In the genomic region with DNA sequence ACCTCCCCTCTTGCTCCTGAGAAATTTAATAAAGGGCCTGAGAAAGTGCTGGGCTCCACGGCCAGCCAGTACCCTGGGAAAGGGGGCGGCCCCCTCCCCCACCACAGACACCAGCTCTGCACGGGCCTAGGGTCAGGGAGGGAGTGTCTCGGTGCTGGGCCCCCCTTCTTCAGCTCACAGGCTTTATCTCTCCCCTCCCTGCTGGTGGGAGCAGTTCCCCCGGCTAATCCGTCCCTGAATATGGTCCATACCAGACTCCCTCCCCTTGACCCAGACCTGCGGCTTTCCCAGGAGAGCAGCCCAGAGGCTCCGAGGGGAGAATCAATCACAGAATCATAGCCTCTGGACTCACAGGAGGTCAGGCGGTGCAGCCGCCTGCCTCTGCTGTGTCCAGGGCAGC, we compare ENCODE assay signal across 18 cellular contexts. TPM values are rescaled to one million over a fixed set of nuclear protein-coding genes. Genes with fewer than 3 reads are reported as not detected.
A peak's percentile ranks its signal among the peaks of the same experiment; 100 is the strongest.
DNase-seq lines count a peak whose midpoint lies in the region; ATAC-seq and TF ChIP-seq lines count a peak whose summit lies in the region.
"Had no signal": no experiment of that assay in that cellular context is flagged by ENCODE, and none has a peak within 500 bp of the region (broad histone marks: within the 10 kb centered on the region; RNA-seq: fewer than 3 reads in every experiment).

No MANE protein-coding gene starts in this region.

- H3K4ac ChIP-seq in neuronal stem cell (ENCODE audit: low read length): no peak overlapping the region

- no peaks in the 10 kb centered on the region for H3K79me1 ChIP-seq in neuronal stem cell (ENCODE audit: low read depth, low read length)

- H3K4me1 ChIP-seq in HUES64 (ENCODE audit: insufficient read depth, low read length) (peaks cover 13% of the 10 kb centered on the region; the same call in 1 of the 2 replicates), neuronal stem cell (ENCODE audit: control insufficient read depth in 2 of 2, insufficient read depth in 1 of 2, low read depth in 1 of 2, low read length in 2 of 2) (peaks cover 3 to 21% of the 10 kb centered on the region in 2 donors)

- H3K9ac ChIP-seq in HUES64 (ENCODE audit: low read depth, low read length) (no peak overlapping the region), neuronal stem cell (ENCODE audit: low read depth, low read length, poor library complexity) (peak overlapping the region; percentile 7)

- H3K27me3 ChIP-seq in HUES64 (ENCODE audit: insufficient read depth, low read length): peaks cover 11% of the 10 kb centered on the region
- no peaks in the 10 kb centered on the region for H3K27me3 ChIP-seq in WERI-Rb-1 (ENCODE audit: insufficient read depth, low read depth, severe bottlenecking)
- peaks cover 0 to 72% (median 0%) of the 10 kb centered on the region in 3 experiments for H3K27me3 ChIP-seq in neuronal stem cell (ENCODE audit: control insufficient read depth in 3 of 3, insufficient read depth in 3 of 3, low read depth in 1 of 3, low read length in 3 of 3)

- no peak overlapping the region for H2BK15ac ChIP-seq in neuronal stem cell (ENCODE audit: low read length)

- 28% methylated on average over 8 of the region's 10 CpGs for WGBS in HUES64
- no CpG with 5 or more reads among the region's 10 CpGs for WGBS in neuronal stem cell (ENCODE audit: extremely low coverage in 2 of 2, insufficient read length in 2 of 2, insufficient replicate concordance in 1 of 2), 2 donors

- no peak overlapping the region for H2BK120ac ChIP-seq in neuronal stem cell (ENCODE audit: low read depth, low read length)

- intact Hi-C loops in head of caudate nucleus (cut with DNase I): no loop called here

- H2BK12ac ChIP-seq in neuronal stem cell (ENCODE audit: low read length): no peak overlapping the region

- peak overlapping the region; percentile 17; the same call in 1 of the 2 replicates for H3K4me3 ChIP-seq in HUES64 (ENCODE audit: low read length)
- H3K4me3 ChIP-seq in WERI-Rb-1 (ENCODE audit: low read depth, low read length): no peak overlapping the region
- H3K4me3 ChIP-seq in neuronal stem cell (ENCODE audit: low read length in 2 of 2): no peak overlapping the region

- peak overlapping the region; percentile 50 for H2AFZ ChIP-seq in neuronal stem cell (ENCODE audit: low read length)

- H3K18ac ChIP-seq in neuronal stem cell (ENCODE audit: low read length): peak overlapping the region; percentile 50

- H3K14ac ChIP-seq in neuronal stem cell (ENCODE audit: low read length): peak overlapping the region; percentile 9

- peak overlapping the region; percentile 7 for H2BK5ac ChIP-seq in neuronal stem cell (ENCODE audit: low read length)

- no peak for TF ChIP-seq CTCF in WERI-Rb-1 (IDR thresholded peaks at IDR 0.05; ENCODE audit: low read depth, low read length)

- peak overlapping the region; percentile 14 for H3K23ac ChIP-seq in neuronal stem cell (ENCODE audit: low read depth, low read length, poor library complexity)

- H3K27ac ChIP-seq in HUES64 (ENCODE audit: low read depth, low read length) (no peak overlapping the region), WERI-Rb-1 (peak overlapping the region; percentile 56), neuronal stem cell (replicated peaks; ENCODE audit: low read length) (no peak overlapping the region)
- H3K27ac ChIP-seq: RWPE1 had no signal

- no peak overlapping the region for H3K4me2 ChIP-seq in neuronal stem cell (ENCODE audit: insufficient read depth, low read length, poor library complexity, severe bottlenecking)

- no peak overlapping the region for H4K8ac ChIP-seq in neuronal stem cell (ENCODE audit: low read depth, low read length)

- no peak overlapping the region for H2AK5ac ChIP-seq in neuronal stem cell (ENCODE audit: low read depth, low read length)

- H3K36me3 ChIP-seq in HUES64 (ENCODE audit: insufficient read depth, low read length) (no peaks in the 10 kb centered on the region), WERI-Rb-1 (no peaks in the 10 kb centered on the region), neuronal stem cell (replicated peaks in 1 of 2; ENCODE audit: control insufficient read depth in 2 of 2, insufficient read depth in 2 of 2, low read length in 2 of 2) (no peaks in the 10 kb centered on the region)

- ATAC-seq in GM18867 (IDR thresholded peaks at IDR 0.05; ENCODE audit: unreplicated experiment) (no peak), HG03175 (IDR thresholded peaks at IDR 0.05; ENCODE audit: unreplicated experiment) (no peak)

- H3K9me3 ChIP-seq in HUES64 (ENCODE audit: insufficient read depth, low read depth, low read length) (no peaks in the 10 kb centered on the region), WERI-Rb-1 (ENCODE audit: severe bottlenecking) (no peaks in the 10 kb centered on the region), neuronal stem cell (replicated peaks in 1 of 2; ENCODE audit: control insufficient read depth in 2 of 2, insufficient read depth in 1 of 2, low read depth in 1 of 2, low read length in 2 of 2) (no peaks in the 10 kb centered on the region)

- DNase-seq in WERI-Rb-1 (peak; percentile 68), iPS-NIHi11 (ENCODE audit: low spot score) (peak; percentile 63), neuronal stem cell (ENCODE audit: low spot score) (no peak), SHP77 (lab: John Stamatoyannopoulos, UW) (no peak), head of caudate nucleus (no peak)
- DNase-seq: C1 segment of cervical spinal cord; CD8-positive, alpha-beta memory T cell; EL; H9; Karpas-422; NCI-H2081; NCI-H510A; NCI-H748 treated with DMSO at 0.1 percent for 48 hours had no signal

- H4K91ac ChIP-seq in neuronal stem cell (ENCODE audit: low read depth, low read length, poor library complexity): no peak overlapping the region

RNA-seq across cellular contexts. Expression of a gene that starts 26.0 kb away (rescaled TPM):
- 0.35 TPM for polyA plus RNA-seq in HUES64 (2013, experiment 1 of 2)
- polyA plus RNA-seq in HUES64 (2013, experiment 2 of 2): 0.51 TPM
- polyA plus RNA-seq in neuronal stem cell (2013, experiment 1 of 2): 1.4 TPM
- 1.5 TPM for polyA plus RNA-seq in neuronal stem cell (2013, experiment 2 of 2)
- polyA plus RNA-seq: CD8-positive, alpha-beta memory T cell; IgD-negative memory B cell had no signal

RNA-seq across cellular contexts. Expression of a gene that starts 31.7 kb away (rescaled TPM):
- polyA plus RNA-seq in HUES64 (2013, experiment 1 of 2): 37.4 TPM
- polyA plus RNA-seq in HUES64 (2013, experiment 2 of 2): 41.8 TPM
- polyA plus RNA-seq in neuronal stem cell (2013, experiment 1 of 2): 69.7 TPM
- 69.6 TPM for polyA plus RNA-seq in neuronal stem cell (2013, experiment 2 of 2)

Comparison
In these comparisons a context has a peak if more than half of its experiments do, and no peak if none do; other contexts are left out.
1. DNase-seq: peak in WERI-Rb-1 (single experiment) and iPS-NIHi11 (single experiment); none in neuronal stem cell (single experiment), SHP77 (0 of 2) and head of caudate nucleus (0 of 42).